1 cellular context compared by ENCODE assay signal in the genomic region with DNA sequence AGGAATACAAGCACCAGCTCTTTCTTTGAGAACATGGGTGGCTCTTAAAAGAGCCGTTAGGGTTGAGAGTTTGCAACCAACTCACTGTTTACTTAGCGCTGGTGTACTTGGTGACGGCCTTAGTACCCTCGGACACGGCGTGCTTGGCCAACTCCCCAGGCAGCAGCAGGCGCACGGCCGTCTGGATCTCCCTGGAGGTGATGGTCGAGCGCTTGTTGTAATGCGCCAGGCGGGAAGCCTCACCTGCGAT.
TF ChIP-seq lines count a peak whose summit lies in the region.
"Not testable (repeated sequence)": the region's sequence is repeated elsewhere in the genome, so short reads cannot be mapped to it uniquely, and the experiment has no call there.

No MANE protein-coding gene starts in this region.

TF ChIP-seq in K562, 482 proteins besides CTCF, POLR2A, EP300 and RAD21 (continued from another document and continues in another):
- TF ChIP-seq, protein P1, sequence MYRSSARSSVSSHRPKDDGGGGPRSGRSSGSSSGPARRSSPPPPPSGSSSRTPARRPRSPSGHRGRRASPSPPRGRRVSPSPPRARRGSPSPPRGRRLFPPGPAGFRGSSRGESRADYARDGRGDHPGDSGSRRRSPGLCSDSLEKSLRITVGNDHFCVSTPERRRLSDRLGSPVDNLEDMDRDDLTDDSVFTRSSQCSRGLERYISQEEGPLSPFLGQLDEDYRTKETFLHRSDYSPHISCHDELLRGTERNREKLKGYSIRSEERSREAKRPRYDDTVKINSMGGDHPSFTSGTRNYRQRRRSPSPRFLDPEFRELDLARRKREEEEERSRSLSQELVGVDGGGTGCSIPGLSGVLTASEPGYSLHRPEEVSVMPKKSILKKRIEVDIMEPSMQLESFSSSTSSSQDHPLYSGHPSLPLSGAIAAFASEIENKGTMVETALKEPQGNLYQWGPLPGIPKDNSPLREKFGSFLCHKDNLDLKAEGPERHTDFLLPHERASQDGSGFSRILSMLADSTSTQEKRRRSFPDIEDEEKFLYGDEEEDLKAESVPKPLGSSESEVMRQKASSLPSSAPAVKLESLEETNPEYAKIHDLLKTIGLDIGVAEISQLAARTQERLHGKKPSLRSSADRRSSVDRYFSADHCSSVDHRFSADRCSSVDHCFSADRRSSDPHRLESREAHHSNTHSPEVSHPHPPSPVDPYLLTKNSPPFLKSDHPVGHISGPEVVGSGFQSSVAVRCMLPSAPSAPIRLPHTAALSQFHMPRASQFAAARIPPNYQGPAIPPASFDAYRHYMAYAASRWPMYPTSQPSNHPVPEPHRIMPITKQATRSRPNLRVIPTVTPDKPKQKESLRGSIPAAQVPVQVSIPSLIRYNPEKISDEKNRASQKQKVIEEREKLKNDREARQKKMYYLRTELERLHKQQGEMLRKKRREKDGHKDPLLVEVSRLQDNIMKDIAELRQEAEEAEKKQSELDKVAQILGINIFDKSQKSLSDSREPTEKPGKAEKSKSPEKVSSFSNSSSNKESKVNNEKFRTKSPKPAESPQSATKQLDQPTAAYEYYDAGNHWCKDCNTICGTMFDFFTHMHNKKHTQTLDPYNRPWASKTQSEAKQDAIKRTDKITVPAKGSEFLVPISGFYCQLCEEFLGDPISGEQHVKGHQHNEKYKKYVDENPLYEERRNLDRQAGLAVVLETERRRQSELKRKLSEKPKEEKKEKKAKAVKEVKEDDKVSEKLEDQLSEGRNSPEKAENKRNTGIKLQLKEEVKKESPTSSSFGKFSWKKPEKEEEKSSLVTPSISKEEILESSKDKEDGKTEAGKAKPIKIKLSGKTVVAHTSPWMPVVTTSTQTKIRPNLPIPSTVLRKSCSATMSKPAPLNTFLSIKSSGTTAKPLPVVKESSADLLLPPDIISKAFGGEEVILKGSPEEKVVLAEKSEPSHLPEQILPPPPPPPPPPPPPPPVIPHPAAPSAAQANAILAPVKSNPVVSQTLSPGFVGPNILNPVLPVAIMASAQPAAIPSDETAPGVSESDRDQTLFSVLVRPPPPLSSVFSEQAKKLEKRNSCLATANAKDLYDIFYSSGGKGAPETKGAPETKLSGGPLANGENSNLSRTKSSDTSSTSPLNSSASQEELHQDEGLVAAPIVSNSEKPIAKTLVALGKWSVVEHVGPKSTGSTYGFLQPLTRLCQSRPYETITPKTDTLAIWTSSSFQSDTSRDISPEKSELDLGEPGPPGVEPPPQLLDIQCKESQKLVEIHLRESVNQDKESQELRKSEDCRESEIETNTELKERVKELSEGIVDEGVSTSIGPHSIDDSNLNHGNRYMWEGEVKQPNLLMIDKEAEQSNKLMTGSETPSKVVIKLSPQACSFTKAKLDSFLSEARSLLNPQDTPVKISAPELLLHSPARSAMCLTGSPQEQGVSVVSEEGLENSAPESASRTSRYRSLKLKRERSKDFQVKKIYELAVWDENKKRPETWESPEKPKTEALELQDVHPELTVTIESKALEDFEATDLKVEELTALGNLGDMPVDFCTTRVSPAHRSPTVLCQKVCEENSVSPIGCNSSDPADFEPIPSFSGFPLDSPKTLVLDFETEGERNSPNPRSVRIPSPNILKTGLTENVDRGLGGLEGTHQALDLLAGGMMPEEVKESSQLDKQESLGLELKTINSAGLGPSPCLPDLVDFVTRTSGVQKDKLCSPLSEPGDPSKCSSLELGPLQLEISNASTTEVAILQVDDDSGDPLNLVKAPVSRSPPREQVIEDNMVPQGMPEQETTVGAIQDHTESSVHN (IDR thresholded peaks at IDR 0.05; ENCODE audit: borderline replicate concordance in 1 of 2, low read depth in 1 of 2): 0 out of 4 replicates have a peak, but pooled peaks of 1 of the 2 experiments have one; percentile 2
- TF ChIP-seq, protein P2, sequence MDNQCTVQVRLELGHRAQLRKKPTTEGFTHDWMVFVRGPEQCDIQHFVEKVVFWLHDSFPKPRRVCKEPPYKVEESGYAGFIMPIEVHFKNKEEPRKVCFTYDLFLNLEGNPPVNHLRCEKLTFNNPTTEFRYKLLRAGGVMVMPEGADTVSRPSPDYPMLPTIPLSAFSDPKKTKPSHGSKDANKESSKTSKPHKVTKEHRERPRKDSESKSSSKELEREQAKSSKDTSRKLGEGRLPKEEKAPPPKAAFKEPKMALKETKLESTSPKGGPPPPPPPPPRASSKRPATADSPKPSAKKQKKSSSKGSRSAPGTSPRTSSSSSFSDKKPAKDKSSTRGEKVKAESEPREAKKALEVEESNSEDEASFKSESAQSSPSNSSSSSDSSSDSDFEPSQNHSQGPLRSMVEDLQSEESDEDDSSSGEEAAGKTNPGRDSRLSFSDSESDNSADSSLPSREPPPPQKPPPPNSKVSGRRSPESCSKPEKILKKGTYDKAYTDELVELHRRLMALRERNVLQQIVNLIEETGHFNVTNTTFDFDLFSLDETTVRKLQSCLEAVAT (IDR thresholded peaks at IDR 0.05): peak; percentile 93 to 96; a peak in 3 of 4 replicates
- TF ChIP-seq, protein P3, sequence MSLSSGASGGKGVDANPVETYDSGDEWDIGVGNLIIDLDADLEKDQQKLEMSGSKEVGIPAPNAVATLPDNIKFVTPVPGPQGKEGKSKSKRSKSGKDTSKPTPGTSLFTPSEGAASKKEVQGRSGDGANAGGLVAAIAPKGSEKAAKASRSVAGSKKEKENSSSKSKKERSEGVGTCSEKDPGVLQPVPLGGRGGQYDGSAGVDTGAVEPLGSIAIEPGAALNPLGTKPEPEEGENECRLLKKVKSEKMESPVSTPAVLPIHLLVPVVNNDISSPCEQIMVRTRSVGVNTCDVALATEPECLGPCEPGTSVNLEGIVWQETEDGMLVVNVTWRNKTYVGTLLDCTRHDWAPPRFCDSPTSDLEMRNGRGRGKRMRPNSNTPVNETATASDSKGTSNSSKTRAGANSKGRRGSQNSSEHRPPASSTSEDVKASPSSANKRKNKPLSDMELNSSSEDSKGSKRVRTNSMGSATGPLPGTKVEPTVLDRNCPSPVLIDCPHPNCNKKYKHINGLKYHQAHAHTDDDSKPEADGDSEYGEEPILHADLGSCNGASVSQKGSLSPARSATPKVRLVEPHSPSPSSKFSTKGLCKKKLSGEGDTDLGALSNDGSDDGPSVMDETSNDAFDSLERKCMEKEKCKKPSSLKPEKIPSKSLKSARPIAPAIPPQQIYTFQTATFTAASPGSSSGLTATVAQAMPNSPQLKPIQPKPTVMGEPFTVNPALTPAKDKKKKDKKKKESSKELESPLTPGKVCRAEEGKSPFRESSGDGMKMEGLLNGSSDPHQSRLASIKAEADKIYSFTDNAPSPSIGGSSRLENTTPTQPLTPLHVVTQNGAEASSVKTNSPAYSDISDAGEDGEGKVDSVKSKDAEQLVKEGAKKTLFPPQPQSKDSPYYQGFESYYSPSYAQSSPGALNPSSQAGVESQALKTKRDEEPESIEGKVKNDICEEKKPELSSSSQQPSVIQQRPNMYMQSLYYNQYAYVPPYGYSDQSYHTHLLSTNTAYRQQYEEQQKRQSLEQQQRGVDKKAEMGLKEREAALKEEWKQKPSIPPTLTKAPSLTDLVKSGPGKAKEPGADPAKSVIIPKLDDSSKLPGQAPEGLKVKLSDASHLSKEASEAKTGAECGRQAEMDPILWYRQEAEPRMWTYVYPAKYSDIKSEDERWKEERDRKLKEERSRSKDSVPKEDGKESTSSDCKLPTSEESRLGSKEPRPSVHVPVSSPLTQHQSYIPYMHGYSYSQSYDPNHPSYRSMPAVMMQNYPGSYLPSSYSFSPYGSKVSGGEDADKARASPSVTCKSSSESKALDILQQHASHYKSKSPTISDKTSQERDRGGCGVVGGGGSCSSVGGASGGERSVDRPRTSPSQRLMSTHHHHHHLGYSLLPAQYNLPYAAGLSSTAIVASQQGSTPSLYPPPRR (CRISPR knock-in tag; IDR thresholded peaks at IDR 0.05; ENCODE audit: borderline replicate concordance): 0 out of 2 replicates have a peak, but pooled peaks have one; percentile 44
- 0 out of 2 replicates have a peak, but pooled peaks have one; percentile 16 for TF ChIP-seq ZFPM2 (CRISPR knock-in tag; IDR thresholded peaks at IDR 0.05)
- TF ChIP-seq MYC (IDR thresholded peaks at IDR 0.05; ENCODE audit: low read depth, low read length); TEAD4 (IDR thresholded peaks at IDR 0.05; ENCODE audit: low read length); BRCA1 (IDR thresholded peaks at IDR 0.05): not testable (repeated sequence)
- peak; percentile 78; the same call in 1 of the 2 replicates for TF ChIP-seq MYC (CRISPR knock-in tag; IDR thresholded peaks at IDR 0.05; ENCODE audit: borderline replicate concordance, low read depth)
- 0 out of 2 replicates have a peak, but pooled peaks have one; percentile 54 for TF ChIP-seq FOXP1 (CRISPR knock-in tag; IDR thresholded peaks at IDR 0.05)
- peak in 1 of 2 experiments; percentile 6; a peak in 1 of 4 replicates for TF ChIP-seq NONO (IDR thresholded peaks at IDR 0.05; ENCODE audit: low read depth in 2 of 2, low read length in 1 of 2)
- TF ChIP-seq ZNF143 (CRISPR knock-in tag; IDR thresholded peaks at IDR 0.05): 0 out of 2 replicates have a peak, but pooled peaks have one; percentile 10
- TF ChIP-seq, protein P4, sequence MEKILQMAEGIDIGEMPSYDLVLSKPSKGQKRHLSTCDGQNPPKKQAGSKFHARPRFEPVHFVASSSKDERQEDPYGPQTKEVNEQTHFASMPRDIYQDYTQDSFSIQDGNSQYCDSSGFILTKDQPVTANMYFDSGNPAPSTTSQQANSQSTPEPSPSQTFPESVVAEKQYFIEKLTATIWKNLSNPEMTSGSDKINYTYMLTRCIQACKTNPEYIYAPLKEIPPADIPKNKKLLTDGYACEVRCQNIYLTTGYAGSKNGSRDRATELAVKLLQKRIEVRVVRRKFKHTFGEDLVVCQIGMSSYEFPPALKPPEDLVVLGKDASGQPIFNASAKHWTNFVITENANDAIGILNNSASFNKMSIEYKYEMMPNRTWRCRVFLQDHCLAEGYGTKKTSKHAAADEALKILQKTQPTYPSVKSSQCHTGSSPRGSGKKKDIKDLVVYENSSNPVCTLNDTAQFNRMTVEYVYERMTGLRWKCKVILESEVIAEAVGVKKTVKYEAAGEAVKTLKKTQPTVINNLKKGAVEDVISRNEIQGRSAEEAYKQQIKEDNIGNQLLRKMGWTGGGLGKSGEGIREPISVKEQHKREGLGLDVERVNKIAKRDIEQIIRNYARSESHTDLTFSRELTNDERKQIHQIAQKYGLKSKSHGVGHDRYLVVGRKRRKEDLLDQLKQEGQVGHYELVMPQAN (IDR thresholded peaks at IDR 0.05; ENCODE audit: borderline replicate concordance): peak; percentile 64; the same call in 1 of the 2 replicates
- 0 out of 2 replicates have a peak, but pooled peaks have one; percentile 55 for TF ChIP-seq ZBTB17 (CRISPR knock-in tag; IDR thresholded peaks at IDR 0.05)
- TF ChIP-seq, protein P5, sequence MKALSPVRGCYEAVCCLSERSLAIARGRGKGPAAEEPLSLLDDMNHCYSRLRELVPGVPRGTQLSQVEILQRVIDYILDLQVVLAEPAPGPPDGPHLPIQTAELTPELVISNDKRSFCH (CRISPR knock-in tag; IDR thresholded peaks at IDR 0.05): not testable (repeated sequence)
- TF ChIP-seq, protein P5 (tag; IDR thresholded peaks at IDR 0.05): 0 out of 2 replicates have a peak, but pooled peaks have one; percentile 54
- peak; percentile 84; the same call in 1 of the 2 replicates for TF ChIP-seq CBFB (CRISPR knock-in tag; IDR thresholded peaks at IDR 0.05)
- TF ChIP-seq ZNF175 (CRISPR knock-in tag; IDR thresholded peaks at IDR 0.05; ENCODE audit: low read depth): peak; percentile 15; the same call in 1 of the 2 replicates
- TF ChIP-seq, protein P6, sequence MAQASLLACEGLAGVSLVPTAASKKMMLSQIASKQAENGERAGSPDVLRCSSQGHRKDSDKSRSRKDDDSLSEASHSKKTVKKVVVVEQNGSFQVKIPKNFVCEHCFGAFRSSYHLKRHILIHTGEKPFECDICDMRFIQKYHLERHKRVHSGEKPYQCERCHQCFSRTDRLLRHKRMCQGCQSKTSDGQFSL (CRISPR knock-in tag; IDR thresholded peaks at IDR 0.05): 0 out of 2 replicates have a peak, but pooled peaks have one; percentile 27
- TF ChIP-seq, protein P6 (tag; IDR thresholded peaks at IDR 0.05): not testable (repeated sequence)
- TF ChIP-seq GABPB1 (CRISPR knock-in tag; IDR thresholded peaks at IDR 0.05): peak; percentile 24; the same call in 1 of the 2 replicates
- peak; percentile 98; the same call in 1 of the 2 replicates for TF ChIP-seq ZC3H4 (CRISPR knock-in tag; IDR thresholded peaks at IDR 0.05; ENCODE audit: borderline replicate concordance)
- TF ChIP-seq TEAD4 (CRISPR knock-in tag; IDR thresholded peaks at IDR 0.05; ENCODE audit: borderline replicate concordance): 0 out of 2 replicates have a peak, but pooled peaks have one; percentile 22
- TF ChIP-seq ARHGAP35 (IDR thresholded peaks at IDR 0.05; ENCODE audit: partially characterized antibody): peak; percentile 23
- TF ChIP-seq TCF3 (CRISPR knock-in tag; IDR thresholded peaks at IDR 0.05): peak; percentile 47; the same call in 1 of the 2 replicates
- peak; percentile 92 for TF ChIP-seq SIRT6 (IDR thresholded peaks at IDR 0.05; ENCODE audit: low read depth, low read length)
- 0 out of 2 replicates have a peak, but pooled peaks have one; percentile 1 for TF ChIP-seq RFX7 (CRISPR knock-in tag; IDR thresholded peaks at IDR 0.05)
- TF ChIP-seq, protein P7, sequence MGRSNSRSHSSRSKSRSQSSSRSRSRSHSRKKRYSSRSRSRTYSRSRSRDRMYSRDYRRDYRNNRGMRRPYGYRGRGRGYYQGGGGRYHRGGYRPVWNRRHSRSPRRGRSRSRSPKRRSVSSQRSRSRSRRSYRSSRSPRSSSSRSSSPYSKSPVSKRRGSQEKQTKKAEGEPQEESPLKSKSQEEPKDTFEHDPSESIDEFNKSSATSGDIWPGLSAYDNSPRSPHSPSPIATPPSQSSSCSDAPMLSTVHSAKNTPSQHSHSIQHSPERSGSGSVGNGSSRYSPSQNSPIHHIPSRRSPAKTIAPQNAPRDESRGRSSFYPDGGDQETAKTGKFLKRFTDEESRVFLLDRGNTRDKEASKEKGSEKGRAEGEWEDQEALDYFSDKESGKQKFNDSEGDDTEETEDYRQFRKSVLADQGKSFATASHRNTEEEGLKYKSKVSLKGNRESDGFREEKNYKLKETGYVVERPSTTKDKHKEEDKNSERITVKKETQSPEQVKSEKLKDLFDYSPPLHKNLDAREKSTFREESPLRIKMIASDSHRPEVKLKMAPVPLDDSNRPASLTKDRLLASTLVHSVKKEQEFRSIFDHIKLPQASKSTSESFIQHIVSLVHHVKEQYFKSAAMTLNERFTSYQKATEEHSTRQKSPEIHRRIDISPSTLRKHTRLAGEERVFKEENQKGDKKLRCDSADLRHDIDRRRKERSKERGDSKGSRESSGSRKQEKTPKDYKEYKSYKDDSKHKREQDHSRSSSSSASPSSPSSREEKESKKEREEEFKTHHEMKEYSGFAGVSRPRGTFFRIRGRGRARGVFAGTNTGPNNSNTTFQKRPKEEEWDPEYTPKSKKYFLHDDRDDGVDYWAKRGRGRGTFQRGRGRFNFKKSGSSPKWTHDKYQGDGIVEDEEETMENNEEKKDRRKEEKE (IDR thresholded peaks at IDR 0.05; ENCODE audit: borderline replicate concordance in 1 of 2, control insufficient read depth in 1 of 2, low read depth in 2 of 2, low read length in 1 of 2): 0 out of 4 replicates have a peak, but pooled peaks of 1 of the 2 experiments have one; percentile 6
- peak; percentile 90 for TF ChIP-seq FIP1L1 (IDR thresholded peaks at IDR 0.05; ENCODE audit: low read depth, low read length, poor library complexity, severe bottlenecking)
- 0 out of 2 replicates have a peak, but pooled peaks have one; percentile 64 for TF ChIP-seq BRCA1 (CRISPR knock-in tag; IDR thresholded peaks at IDR 0.05)
- peak; percentile 23; the same call in 1 of the 2 replicates for TF ChIP-seq LEF1 (IDR thresholded peaks at IDR 0.05)
- 0 out of 2 replicates have a peak, but pooled peaks have one; percentile 78 for TF ChIP-seq ZNF12 (CRISPR knock-in tag; IDR thresholded peaks at IDR 0.05)
- peak; percentile 97 for TF ChIP-seq THRAP3 (IDR thresholded peaks at IDR 0.05; ENCODE audit: borderline replicate concordance)
